ENCODE assay signal across 1 cellular context in the genomic region with DNA sequence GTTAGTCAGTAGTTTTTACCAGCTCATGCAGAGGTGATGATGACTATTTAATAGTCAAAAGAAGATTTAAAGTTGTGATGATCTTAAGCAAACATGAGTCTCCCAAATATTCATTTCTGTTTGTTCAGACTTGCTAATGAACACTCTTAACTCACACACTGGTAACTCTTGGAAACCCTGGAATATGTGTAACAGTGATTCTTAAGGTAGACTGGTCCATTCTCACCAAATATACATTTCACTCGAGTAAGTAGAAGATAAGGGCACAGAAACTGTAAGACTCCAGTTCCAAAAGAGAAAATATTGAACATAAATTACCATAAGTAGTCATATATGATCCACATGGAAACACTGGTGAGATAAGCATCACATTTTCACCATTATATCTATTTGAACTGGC.
TF ChIP-seq lines count a peak whose summit lies in the region.

No MANE protein-coding gene starts in this region.

TF ChIP-seq in GM23338, 12 proteins besides CTCF, POLR2A, EP300 and RAD21:
- TF ChIP-seq, protein P1, sequence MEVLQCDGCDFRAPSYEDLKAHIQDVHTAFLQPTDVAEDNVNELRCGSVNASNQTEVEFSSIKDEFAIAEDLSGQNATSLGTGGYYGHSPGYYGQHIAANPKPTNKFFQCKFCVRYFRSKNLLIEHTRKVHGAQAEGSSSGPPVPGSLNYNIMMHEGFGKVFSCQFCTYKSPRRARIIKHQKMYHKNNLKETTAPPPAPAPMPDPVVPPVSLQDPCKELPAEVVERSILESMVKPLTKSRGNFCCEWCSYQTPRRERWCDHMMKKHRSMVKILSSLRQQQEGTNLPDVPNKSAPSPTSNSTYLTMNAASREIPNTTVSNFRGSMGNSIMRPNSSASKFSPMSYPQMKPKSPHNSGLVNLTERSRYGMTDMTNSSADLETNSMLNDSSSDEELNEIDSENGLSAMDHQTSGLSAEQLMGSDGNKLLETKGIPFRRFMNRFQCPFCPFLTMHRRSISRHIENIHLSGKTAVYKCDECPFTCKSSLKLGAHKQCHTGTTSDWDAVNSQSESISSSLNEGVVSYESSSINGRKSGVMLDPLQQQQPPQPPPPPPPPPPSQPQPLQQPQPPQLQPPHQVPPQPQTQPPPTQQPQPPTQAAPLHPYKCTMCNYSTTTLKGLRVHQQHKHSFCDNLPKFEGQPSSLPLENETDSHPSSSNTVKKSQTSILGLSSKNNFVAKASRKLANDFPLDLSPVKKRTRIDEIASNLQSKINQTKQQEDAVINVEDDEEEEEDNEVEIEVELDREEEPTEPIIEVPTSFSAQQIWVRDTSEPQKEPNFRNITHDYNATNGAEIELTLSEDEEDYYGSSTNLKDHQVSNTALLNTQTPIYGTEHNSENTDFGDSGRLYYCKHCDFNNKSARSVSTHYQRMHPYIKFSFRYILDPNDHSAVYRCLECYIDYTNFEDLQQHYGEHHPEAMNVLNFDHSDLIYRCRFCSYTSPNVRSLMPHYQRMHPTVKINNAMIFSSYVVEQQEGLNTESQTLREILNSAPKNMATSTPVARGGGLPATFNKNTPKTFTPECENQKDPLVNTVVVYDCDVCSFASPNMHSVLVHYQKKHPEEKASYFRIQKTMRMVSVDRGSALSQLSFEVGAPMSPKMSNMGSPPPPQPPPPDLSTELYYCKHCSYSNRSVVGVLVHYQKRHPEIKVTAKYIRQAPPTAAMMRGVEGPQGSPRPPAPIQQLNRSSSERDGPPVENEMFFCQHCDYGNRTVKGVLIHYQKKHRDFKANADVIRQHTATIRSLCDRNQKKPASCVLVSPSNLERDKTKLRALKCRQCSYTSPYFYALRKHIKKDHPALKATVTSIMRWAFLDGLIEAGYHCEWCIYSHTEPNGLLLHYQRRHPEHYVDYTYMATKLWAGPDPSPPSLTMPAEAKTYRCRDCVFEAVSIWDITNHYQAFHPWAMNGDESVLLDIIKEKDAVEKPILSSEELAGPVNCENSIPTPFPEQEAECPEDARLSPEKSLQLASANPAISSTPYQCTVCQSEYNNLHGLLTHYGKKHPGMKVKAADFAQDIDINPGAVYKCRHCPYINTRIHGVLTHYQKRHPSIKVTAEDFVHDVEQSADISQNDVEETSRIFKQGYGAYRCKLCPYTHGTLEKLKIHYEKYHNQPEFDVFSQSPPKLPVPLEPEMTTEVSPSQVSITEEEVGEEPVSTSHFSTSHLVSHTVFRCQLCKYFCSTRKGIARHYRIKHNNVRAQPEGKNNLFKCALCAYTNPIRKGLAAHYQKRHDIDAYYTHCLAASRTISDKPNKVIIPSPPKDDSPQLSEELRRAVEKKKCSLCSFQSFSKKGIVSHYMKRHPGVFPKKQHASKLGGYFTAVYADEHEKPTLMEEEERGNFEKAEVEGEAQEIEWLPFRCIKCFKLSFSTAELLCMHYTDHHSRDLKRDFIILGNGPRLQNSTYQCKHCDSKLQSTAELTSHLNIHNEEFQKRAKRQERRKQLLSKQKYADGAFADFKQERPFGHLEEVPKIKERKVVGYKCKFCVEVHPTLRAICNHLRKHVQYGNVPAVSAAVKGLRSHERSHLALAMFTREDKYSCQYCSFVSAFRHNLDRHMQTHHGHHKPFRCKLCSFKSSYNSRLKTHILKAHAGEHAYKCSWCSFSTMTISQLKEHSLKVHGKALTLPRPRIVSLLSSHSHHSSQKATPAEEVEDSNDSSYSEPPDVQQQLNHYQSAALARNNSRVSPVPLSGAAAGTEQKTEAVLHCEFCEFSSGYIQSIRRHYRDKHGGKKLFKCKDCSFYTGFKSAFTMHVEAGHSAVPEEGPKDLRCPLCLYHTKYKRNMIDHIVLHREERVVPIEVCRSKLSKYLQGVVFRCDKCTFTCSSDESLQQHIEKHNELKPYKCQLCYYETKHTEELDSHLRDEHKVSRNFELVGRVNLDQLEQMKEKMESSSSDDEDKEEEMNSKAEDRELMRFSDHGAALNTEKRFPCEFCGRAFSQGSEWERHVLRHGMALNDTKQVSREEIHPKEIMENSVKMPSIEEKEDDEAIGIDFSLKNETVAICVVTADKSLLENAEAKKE (CRISPR knock-in tag; IDR thresholded peaks at IDR 0.05): no peak
- TF ChIP-seq ZNF331 (CRISPR knock-in tag; IDR thresholded peaks at IDR 0.05; ENCODE audit: low read depth) (no peak), POLR2AphosphoS5 (IDR thresholded peaks at IDR 0.05; ENCODE audit: low read depth) (no peak), EZH2 (IDR thresholded peaks at IDR 0.05; ENCODE audit: low read depth, unreplicated experiment) (no peak)
- TF ChIP-seq, protein P2, sequence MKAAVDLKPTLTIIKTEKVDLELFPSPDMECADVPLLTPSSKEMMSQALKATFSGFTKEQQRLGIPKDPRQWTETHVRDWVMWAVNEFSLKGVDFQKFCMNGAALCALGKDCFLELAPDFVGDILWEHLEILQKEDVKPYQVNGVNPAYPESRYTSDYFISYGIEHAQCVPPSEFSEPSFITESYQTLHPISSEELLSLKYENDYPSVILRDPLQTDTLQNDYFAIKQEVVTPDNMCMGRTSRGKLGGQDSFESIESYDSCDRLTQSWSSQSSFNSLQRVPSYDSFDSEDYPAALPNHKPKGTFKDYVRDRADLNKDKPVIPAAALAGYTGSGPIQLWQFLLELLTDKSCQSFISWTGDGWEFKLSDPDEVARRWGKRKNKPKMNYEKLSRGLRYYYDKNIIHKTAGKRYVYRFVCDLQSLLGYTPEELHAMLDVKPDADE (IDR thresholded peaks at IDR 0.05): no peak
